13 cellular contexts compared by ENCODE assay signal in genomic region chr18:62788891-62789290, GRCh38.
DNase-seq lines count a peak whose midpoint lies in the region; ATAC-seq and TF ChIP-seq lines count a peak whose summit lies in the region.
"Had no signal": no experiment of that assay in that cellular context is flagged by ENCODE, and none has a peak within 500 bp of the region (broad histone marks: within the 10 kb centered on the region; RNA-seq: fewer than 3 reads in every experiment).

No MANE protein-coding gene starts in this region.

- H3K27ac ChIP-seq in colonic mucosa (no peak overlapping the region), trophoblast cell (ENCODE audit: low read depth, low read length) (peak overlapping the region; percentile 22), osteoblast (ENCODE audit: low read depth, low read length) (no peak overlapping the region)
- H3K27ac ChIP-seq: breast epithelium, thoracic aorta had no signal

- no peak overlapping the region for H2AK5ac ChIP-seq in trophoblast cell (ENCODE audit: low read length)

- H3K79me2 ChIP-seq in trophoblast cell (ENCODE audit: control insufficient read depth, insufficient read depth, low read length, poor library complexity) (peaks cover 2% of the 10 kb centered on the region), osteoblast (ENCODE audit: insufficient read depth, low read length) (peaks cover 25% of the 10 kb centered on the region)

- no peak overlapping the region for H4K12ac ChIP-seq in trophoblast cell (ENCODE audit: low read depth, low read length)

- no peak for ATAC-seq in HG03457 (IDR thresholded peaks at IDR 0.05; ENCODE audit: unreplicated experiment)

- H2BK120ac ChIP-seq in trophoblast cell (ENCODE audit: insufficient read depth, low read length, poor library complexity): no peak overlapping the region

- H3K4me3 ChIP-seq in colonic mucosa (no peak overlapping the region), trophoblast cell (ENCODE audit: low read depth, low read length) (no peak overlapping the region), osteoblast (ENCODE audit: insufficient read depth, low read length) (no peak overlapping the region)
- H3K4me3 ChIP-seq: breast epithelium, esophagus squamous epithelium, MG63, thoracic aorta had no signal

- H3K4me1 ChIP-seq in colonic mucosa (no peaks in the 10 kb centered on the region), trophoblast cell (ENCODE audit: control insufficient read depth in 1 of 2, insufficient read depth in 2 of 2, low read length in 2 of 2) (peaks cover 4 to 8% of the 10 kb centered on the region in 2 experiments), osteoblast (ENCODE audit: insufficient read depth, low read length) (peaks cover 37% of the 10 kb centered on the region)

- no peak overlapping the region for H3K9ac ChIP-seq in colonic mucosa (ENCODE audit: low read depth in 2 of 2, low read length in 2 of 2)
- no peak overlapping the region for H3K9ac ChIP-seq in trophoblast cell (ENCODE audit: low read length)

- H3K36me3 ChIP-seq in colonic mucosa (no peaks in the 10 kb centered on the region), trophoblast cell (ENCODE audit: control insufficient read depth in 1 of 2, insufficient read depth in 2 of 2, low read length in 2 of 2) (no peaks in the 10 kb centered on the region), osteoblast (ENCODE audit: insufficient read depth, low read length) (no peaks in the 10 kb centered on the region)
- H3K36me3 ChIP-seq: breast epithelium, esophagus squamous epithelium, MG63, thoracic aorta had no signal

- no peak overlapping the region for H3K4me2 ChIP-seq in trophoblast cell (ENCODE audit: low read length)
- no peak overlapping the region for H3K4me2 ChIP-seq in osteoblast (ENCODE audit: insufficient read depth, low read length)

- no peaks in the 10 kb centered on the region for H3K79me1 ChIP-seq in trophoblast cell (ENCODE audit: low read length)

- no peak overlapping the region for H4K91ac ChIP-seq in trophoblast cell (ENCODE audit: low read depth, low read length)

- H3K4ac ChIP-seq in trophoblast cell (ENCODE audit: low read depth, low read length): no peak overlapping the region

- H3K14ac ChIP-seq in trophoblast cell (ENCODE audit: low read length): no peak overlapping the region

- intact Hi-C loops in colonic mucosa (cut with DNase I): no loop called here

- WGBS in trophoblast cell (ENCODE audit: extremely low coverage, insufficient coverage, insufficient read length): no CpG with 5 or more reads among the region's 3 CpGs

- H3K23ac ChIP-seq in trophoblast cell (ENCODE audit: low read length): no peak overlapping the region

- no peak overlapping the region for H2BK12ac ChIP-seq in trophoblast cell (ENCODE audit: low read length)

- H2AFZ ChIP-seq in trophoblast cell (ENCODE audit: insufficient read depth, low read length, poor library complexity): no peak overlapping the region
- H2AFZ ChIP-seq in osteoblast (ENCODE audit: low read length): no peak overlapping the region

- no peak overlapping the region for H4K8ac ChIP-seq in trophoblast cell (ENCODE audit: low read depth, low read length)

- H2BK5ac ChIP-seq in trophoblast cell (ENCODE audit: low read depth, low read length, poor library complexity): no peak overlapping the region

- TF ChIP-seq CTCF in colonic mucosa (IDR thresholded peaks at IDR 0.05) (no peak), osteoblast (IDR thresholded peaks at IDR 0.05; ENCODE audit: extremely low read depth, low read depth, low read length) (no peak)

- DNase-seq in EL (peak; percentile 13), NCI-H146 treated with DMSO at 0.1 percent for 48 hours (lab: John Stamatoyannopoulos, UW; ENCODE audit: unreplicated experiment) (peak; percentile 68), colonic mucosa (peak; percentile 60), trophoblast cell (peak in 1 of 2 donors; percentile 57), AG08395 (ENCODE audit: low spot score) (no peak), osteoblast (ENCODE audit: insufficient read length, low spot score, missing footprints) (no peak)
- DNase-seq: activated CD8-positive, alpha-beta memory T cell treated with anti-CD3 and anti-CD28 coated beads, Interleukin-2, amount 50 U/mL, for 4 hours; esophagus squamous epithelium; kidney glomerular epithelial cell; MG63 had no signal

- no peak overlapping the region for H3K18ac ChIP-seq in trophoblast cell (ENCODE audit: low read length)

- H3K9me3 ChIP-seq in colonic mucosa (no peaks in the 10 kb centered on the region), trophoblast cell (ENCODE audit: insufficient read depth, low read depth, low read length) (no peaks in the 10 kb centered on the region), osteoblast (ENCODE audit: low read depth, low read length) (no peaks in the 10 kb centered on the region)
- H3K9me3 ChIP-seq: breast epithelium, esophagus squamous epithelium, MG63, thoracic aorta had no signal

- H3K27me3 ChIP-seq in colonic mucosa (no peaks in the 10 kb centered on the region), trophoblast cell (ENCODE audit: insufficient read depth, low read length) (no peaks in the 10 kb centered on the region), osteoblast (ENCODE audit: insufficient read depth, low read length) (no peaks in the 10 kb centered on the region)
- H3K27me3 ChIP-seq: breast epithelium, esophagus squamous epithelium, MG63 had no signal

- no peaks in the 10 kb centered on the region for H4K20me1 ChIP-seq in osteoblast (ENCODE audit: insufficient read depth, low read length)

Comparison
In these comparisons a context has a peak if more than half of its experiments do, and no peak if none do; other contexts are left out.
1. DNase-seq: peak in EL (single experiment), NCI-H146 treated with DMSO at 0.1 percent for 48 hours (single experiment) and colonic mucosa (single experiment); none in AG08395 (single experiment) and osteoblast (single experiment).